8 cellular contexts compared by ENCODE assay signal in the genomic region with DNA sequence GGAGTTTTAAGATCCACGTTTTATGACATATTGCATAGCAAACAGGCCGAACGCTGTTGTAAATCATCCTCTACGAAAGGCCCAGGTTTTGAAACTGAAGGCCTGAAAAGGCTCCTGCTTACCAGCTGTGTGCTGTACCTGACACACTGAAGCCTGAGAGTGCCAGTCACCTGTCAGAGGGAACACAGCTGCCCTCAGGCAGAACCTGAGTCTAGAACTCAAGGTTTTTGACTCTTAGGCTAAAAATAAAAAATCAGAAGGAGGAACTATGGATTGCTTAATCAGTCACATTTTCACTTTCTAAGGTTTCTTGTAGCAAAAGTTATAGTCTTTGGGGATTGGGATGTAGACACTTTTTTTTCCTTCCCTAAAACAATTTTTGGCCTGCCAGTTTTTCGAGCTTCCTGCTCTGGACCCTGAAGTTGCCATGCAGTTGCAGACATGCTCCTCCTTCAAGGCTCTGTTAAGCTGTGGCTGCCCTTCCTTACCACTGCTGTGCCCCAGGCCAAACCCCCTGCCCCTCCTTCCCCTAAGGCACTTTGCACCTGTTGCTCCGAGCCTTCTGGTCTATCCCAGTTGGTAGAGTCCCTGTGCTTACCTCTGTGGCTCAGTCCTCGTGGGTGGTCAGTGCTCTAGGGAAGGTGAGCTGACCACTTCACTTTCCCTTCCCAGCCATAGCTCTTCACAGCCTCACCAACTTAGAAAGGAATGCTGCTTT. TPM values are rescaled to one million over a fixed set of nuclear protein-coding genes. Genes with fewer than 3 reads are reported as not detected.
DNase-seq lines count a peak whose midpoint lies in the region; ATAC-seq, FAIRE-seq and TF ChIP-seq lines count a peak whose summit lies in the region.

No MANE protein-coding gene starts in this region.

- peaks cover 33% of the 10 kb centered on the region for H3K79me2 ChIP-seq in PC-3 (ENCODE audit: low read length)

- H3K9me2 ChIP-seq in PC-3 (replicated peaks; ENCODE audit: low read length) = no peaks in the 10 kb centered on the region

- no peak for TF ChIP-seq CTCF in NB4 (IDR thresholded peaks at IDR 0.05; ENCODE audit: low read depth, low read length)
- no peak for TF ChIP-seq CTCF in pancreas (IDR thresholded peaks at IDR 0.05)
- TF ChIP-seq CTCF in PC-3 (conservative IDR thresholded peaks at IDR 0.05; ENCODE audit: low read depth, low read length) = no peak

- ATAC-seq in pancreas (peak in 3 of 4 donors; percentile 15 to 21 (median 19)), PC-3 (no peak)

- no peak for TF ChIP-seq POLR2A in NB4 (IDR thresholded peaks at IDR 0.05; ENCODE audit: extremely low read depth, insufficient read length)

- no peak overlapping the region for H3K4me2 ChIP-seq in PC-3 (ENCODE audit: low read length)

- 59 to 62% methylated on average over 7 of the region's 7 CpGs for whole genome bisulfite sequencing in pancreas, 2 donors

- CTCF ChIA-PET in PC-3 (lab: Charles Lee) = interaction anchor here (0.5 to 2.0 kb wide), 4 partner anchors 24 to 185 kb away, joined by 3 to 16 read pairs (median 5); a partner anchor contains a TSS

- H3K4me1 ChIP-seq in pancreas = peaks cover 8 to 19% (median 17%) of the 10 kb centered on the region in 3 donors
- peaks cover 18% of the 10 kb centered on the region for H3K4me1 ChIP-seq in PC-3 (ENCODE audit: insufficient read depth, low read length)

- H3F3A ChIP-seq in PC-3 (ENCODE audit: low read length, unreplicated experiment) = no peaks in the 10 kb centered on the region

- H3K9me3 ChIP-seq in pancreas = no peaks in the 10 kb centered on the region
- no peaks in the 10 kb centered on the region for H3K9me3 ChIP-seq in PC-3 (ENCODE audit: low read length)

- no peak for FAIRE-seq in pancreas (lab: Jason Lieb, UNC)

- peak; percentile 46 for DNase-seq in GF-D8 (lab: John Stamatoyannopoulos, UW)
- peak; percentile 61 for DNase-seq in NB4 (ENCODE audit: low read depth)
- DNase-seq in ecto neural progenitor cell (ENCODE audit: low spot score) = peak; percentile 53
- no peak for DNase-seq in pancreas
- DNase-seq in NCI-H128 (lab: John Stamatoyannopoulos, UW; ENCODE audit: unreplicated experiment) = no peak
- no peak for DNase-seq in PC-3
- DNase-seq in A172 (ENCODE audit: low spot score) = no peak
- no peak for DNase-seq in iPS-NIHi11 (ENCODE audit: low spot score)

- POLR2A ChIA-PET in PC-3 (lab: Charles Lee; ENCODE audit: unreplicated experiment) = no interaction called here

- intact Hi-C loops in pancreas (cut with DNase I) = loop anchor here in 1 of 3 donors (5.0 kb wide), 1 partner anchor 148 kb away; no protein-coding TSS in a partner anchor
- intact Hi-C loops in PC-3 (cut with micrococcal nuclease) = loop anchor here (2.0 to 10.0 kb wide), 3 partner anchors 115 to 148 kb away; no protein-coding TSS in a partner anchor

- no TSS peak for BruUV-seq in PC-3 (replicated peaks; lab: Mats Ljungman, UMichigan)

- H2AFZ ChIP-seq in PC-3 (ENCODE audit: low read length) = no peak overlapping the region

- H3K4me3 ChIP-seq in NB4 (ENCODE audit: low read depth, low read length) (no peak overlapping the region), pancreas (no peak overlapping the region), PC-3 (ENCODE audit: low read length) (no peak overlapping the region)

- peaks cover 10% of the 10 kb centered on the region for H4K20me1 ChIP-seq in PC-3 (ENCODE audit: low read length)

- H3K27me3 ChIP-seq in pancreas (no peaks in the 10 kb centered on the region), PC-3 (ENCODE audit: low read length) (no peaks in the 10 kb centered on the region)

- H3K9ac ChIP-seq in PC-3 (ENCODE audit: low read length) = no peak overlapping the region

- H3K27ac ChIP-seq in pancreas = no peak overlapping the region
- no peak overlapping the region for H3K27ac ChIP-seq in PC-3 (ENCODE audit: low read length)

- H3K36me3 ChIP-seq in pancreas = no peaks in the 10 kb centered on the region
- H3K36me3 ChIP-seq in PC-3 (ENCODE audit: low read depth, low read length) = peaks cover under 1% of the 10 kb centered on the region; the same call in 1 of the 2 replicates

RNA-seq across cellular contexts. Expression of a gene that starts 56.6 kb away (rescaled TPM):
- 1 to 10 TPM; 4.3 to 7.2 (median 5.8) TPM for total RNA-seq in pancreas
- polyA plus RNA-seq in pancreas = 1 to 10 TPM; 1.9 to 4.8 TPM
- total RNA-seq in PC-3 (2014; rRNA removed) = 6.3 and 7.4 TPM in 2 replicates
- 7.4 and 11.2 TPM in 2 replicates for total RNA-seq in A172 (2014; rRNA removed; shearing (Covaris generic))

RNA-seq across cellular contexts. Expression of a gene that starts 56.6 kb away (rescaled TPM):
- total RNA-seq in pancreas (10 to 100 TPM in 1 of 6 donors, 1 to 10 TPM in 5; 1.9 to 21.1 (median 5.6) TPM), PC-3 (2014; rRNA removed) (13.1 and 14.1 TPM in 2 replicates)
- 1 to 10 TPM; 2.3 to 4.0 TPM for polyA plus RNA-seq in pancreas
- 13.8 and 17.7 TPM in 2 replicates for total RNA-seq in A172 (2014; rRNA removed; shearing (Covaris generic))

Comparison
In these comparisons a context has a peak if more than half of its experiments do, and no peak if none do; other contexts are left out.
1. DNase-seq: peak in GF-D8 (single experiment), NB4 (single experiment) and ecto neural progenitor cell (single experiment); none in pancreas (0 of 6), NCI-H128 (single experiment), PC-3 (single experiment), A172 (single experiment) and iPS-NIHi11 (single experiment).